11 cellular contexts compared by ENCODE assay signal in the genomic region with DNA sequence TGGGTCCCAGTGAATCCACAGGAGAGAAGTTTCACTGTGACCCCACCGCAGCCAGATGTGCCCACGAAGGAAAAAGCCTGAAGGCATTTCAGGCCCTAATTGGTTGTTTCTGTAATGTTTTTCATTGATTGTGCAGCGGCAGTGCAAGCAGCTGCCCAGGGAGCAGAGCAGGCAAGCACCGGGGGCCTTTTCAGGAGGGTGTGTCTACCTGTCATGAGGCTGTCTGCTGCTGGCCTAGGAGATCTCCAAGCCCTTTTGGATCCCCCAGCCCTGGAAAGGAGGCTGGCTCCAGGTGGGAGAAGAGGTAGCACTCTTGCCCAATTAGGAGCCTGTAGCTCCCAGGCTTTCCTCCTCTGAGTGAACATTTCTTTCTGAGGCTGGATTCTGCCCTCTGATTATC.
DNase-seq lines count a peak whose midpoint lies in the region; ATAC-seq, FAIRE-seq and TF ChIP-seq lines count a peak whose summit lies in the region.
"Had no signal": no experiment of that assay in that cellular context is flagged by ENCODE, and none has a peak within 500 bp of the region (broad histone marks: within the 10 kb centered on the region; RNA-seq: fewer than 3 reads in every experiment).

No MANE protein-coding gene starts in this region.

- H3K27me3 ChIP-seq in astrocyte (ENCODE audit: insufficient read depth, low read length), result no peaks in the 10 kb centered on the region

- H3K4me3 Mint-ChIP-seq in astrocyte (ENCODE audit: unreplicated experiment), result no peak overlapping the region
- H3K4me3 Mint-ChIP-seq in activated CD4-positive, alpha-beta memory T cell treated with anti-CD3 and anti-CD28 coated beads for 36 hours, result no peak overlapping the region
- H3K4me3 Mint-ChIP-seq: activated naive CD8-positive, alpha-beta T cell treated with anti-CD3 and anti-CD28 coated beads, Interleukin-2, amount 10 ng/mL, durations not matched to agents 7 days and 5 days had no signal

- H3K4me3 ChIP-seq in astrocyte (ENCODE audit: insufficient read depth, low read depth, low read length), result no peak overlapping the region

- no peaks in the 10 kb centered on the region for H3K79me2 ChIP-seq in astrocyte (ENCODE audit: insufficient read depth, low read length)

- no peak for FAIRE-seq in astrocyte (lab: Jason Lieb, UNC)

- POLR2A ChIA-PET in activated CD4-positive, alpha-beta memory T cell treated with anti-CD3 and anti-CD28 coated beads for 36 hours (lab: Charles Lee), result no interaction called here

- H3K4me1 ChIP-seq in astrocyte (ENCODE audit: insufficient read depth, low read length), result no peaks in the 10 kb centered on the region

- H4K20me1 ChIP-seq in astrocyte (ENCODE audit: insufficient read depth, low read length), result peaks cover 3% of the 10 kb centered on the region

- H3K27ac ChIP-seq in astrocyte (ENCODE audit: low read depth, low read length), result no peak overlapping the region

- peak overlapping the region; percentile 45 for H3K4me2 ChIP-seq in astrocyte (ENCODE audit: low read length)

- TF ChIP-seq CTCF in astrocyte (IDR thresholded peaks at IDR 0.05; ENCODE audit: insufficient read depth, low read depth, low read length), result no peak

- ATAC-seq in GM18861 (IDR thresholded peaks at IDR 0.05; ENCODE audit: unreplicated experiment) (peak; percentile 22), GM21515 (IDR thresholded peaks at IDR 0.05; ENCODE audit: unreplicated experiment) (peak; percentile 35), HG03066 (IDR thresholded peaks at IDR 0.05; ENCODE audit: low read depth, unreplicated experiment) (peak; percentile 42)

- H3K36me3 Mint-ChIP-seq in astrocyte (ENCODE audit: low read depth, unreplicated experiment), result no peaks in the 10 kb centered on the region
- H3K36me3 Mint-ChIP-seq in activated CD4-positive, alpha-beta memory T cell treated with anti-CD3 and anti-CD28 coated beads for 36 hours, result no peaks in the 10 kb centered on the region
- H3K36me3 Mint-ChIP-seq: activated naive CD8-positive, alpha-beta T cell treated with anti-CD3 and anti-CD28 coated beads, Interleukin-2, amount 10 ng/mL, durations not matched to agents 7 days and 5 days had no signal

- H3K4me1 Mint-ChIP-seq in astrocyte (ENCODE audit: low read depth, unreplicated experiment), result peaks cover 13% of the 10 kb centered on the region
- peaks cover 10% of the 10 kb centered on the region for H3K4me1 Mint-ChIP-seq in activated CD4-positive, alpha-beta memory T cell treated with anti-CD3 and anti-CD28 coated beads for 36 hours (ENCODE audit: low read depth)

- no peaks in the 10 kb centered on the region for H3K36me3 ChIP-seq in astrocyte (ENCODE audit: insufficient read depth, low read length)

- no peak overlapping the region for H3K9ac ChIP-seq in astrocyte (ENCODE audit: low read length)

- DNase-seq in astrocyte (ENCODE audit: low read depth) (no peak), DMS153 treated with DMSO at 0.1 percent for 48 hours (lab: John Stamatoyannopoulos, UW; ENCODE audit: unreplicated experiment) (no peak), DMS53 treated with DMSO at 0.1 percent for 48 hours (lab: John Stamatoyannopoulos, UW; ENCODE audit: unreplicated experiment) (no peak), iPS-NIHi7 (ENCODE audit: extremely low spot score) (no peak)
- DNase-seq in activated CD4-positive, alpha-beta memory T cell treated with anti-CD3 and anti-CD28 coated beads for 36 hours, result no peak
- DNase-seq: NCI-H1930, Right ventricle myocardium superior had no signal

- intact Hi-C loops in activated CD4-positive, alpha-beta memory T cell treated with anti-CD3 and anti-CD28 coated beads for 36 hours (cut with micrococcal nuclease), result loop anchor here (1.0 to 5.0 kb wide), 2 partner anchors 26 to 102 kb away; no protein-coding TSS in a partner anchor

- no peak overlapping the region for H2AFZ ChIP-seq in astrocyte (ENCODE audit: low read depth, low read length)

- no peaks in the 10 kb centered on the region for H3K9me3 Mint-ChIP-seq in astrocyte (ENCODE audit: unreplicated experiment)
- H3K9me3 Mint-ChIP-seq in activated CD4-positive, alpha-beta memory T cell treated with anti-CD3 and anti-CD28 coated beads for 36 hours, result no peaks in the 10 kb centered on the region
- H3K9me3 Mint-ChIP-seq: activated naive CD8-positive, alpha-beta T cell treated with anti-CD3 and anti-CD28 coated beads, Interleukin-2, amount 10 ng/mL, durations not matched to agents 7 days and 5 days had no signal

- peaks cover 29% of the 10 kb centered on the region for H3K27me3 Mint-ChIP-seq in astrocyte (ENCODE audit: low read depth, unreplicated experiment)
- peaks cover 7% of the 10 kb centered on the region for H3K27me3 Mint-ChIP-seq in activated CD4-positive, alpha-beta memory T cell treated with anti-CD3 and anti-CD28 coated beads for 36 hours

- CTCF ChIA-PET in activated CD4-positive, alpha-beta memory T cell treated with anti-CD3 and anti-CD28 coated beads for 36 hours (lab: Charles Lee), result no interaction called here

- no peak overlapping the region for H3K27ac Mint-ChIP-seq in astrocyte (ENCODE audit: unreplicated experiment)
- no peak overlapping the region for H3K27ac Mint-ChIP-seq in activated CD4-positive, alpha-beta memory T cell treated with anti-CD3 and anti-CD28 coated beads for 36 hours
- H3K27ac Mint-ChIP-seq: activated naive CD8-positive, alpha-beta T cell treated with anti-CD3 and anti-CD28 coated beads, Interleukin-2, amount 10 ng/mL, durations not matched to agents 7 days and 5 days had no signal

- H3K9me3 ChIP-seq in astrocyte (ENCODE audit: insufficient read depth, low read depth, low read length), result no peaks in the 10 kb centered on the region
